ENCODE assay signal across 8 cellular contexts in the genomic region with DNA sequence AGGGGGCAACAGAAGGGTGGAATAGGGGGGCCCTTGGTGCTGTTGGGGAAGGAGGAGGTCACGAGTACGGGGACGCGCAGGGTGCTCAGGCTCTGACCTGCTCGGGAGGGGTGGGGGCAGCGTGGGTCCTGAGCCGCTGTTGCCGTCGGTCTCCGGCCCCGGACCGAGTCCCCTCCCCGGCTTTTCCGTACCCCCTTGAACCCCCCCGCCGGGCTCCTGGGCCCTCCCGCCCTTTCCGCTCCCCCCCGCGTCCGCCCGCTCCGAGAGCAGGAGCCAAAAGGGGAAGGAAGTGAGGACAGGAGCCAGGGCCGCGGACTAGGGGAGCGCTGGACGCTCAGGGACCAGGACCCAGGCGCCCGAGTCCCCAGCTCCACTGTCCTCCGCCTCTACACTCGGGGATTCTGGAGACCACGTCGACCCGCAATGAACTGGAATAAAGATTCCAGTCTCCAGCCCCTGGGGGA. TPM values are rescaled to one million over a fixed set of nuclear protein-coding genes. Genes with fewer than 3 reads are reported as not detected.
A peak's percentile ranks its signal among the peaks of the same experiment; 100 is the strongest.
DNase-seq lines count a peak whose midpoint lies in the region; ATAC-seq, FAIRE-seq and TF ChIP-seq lines count a peak whose summit lies in the region.

A gene with protein sequence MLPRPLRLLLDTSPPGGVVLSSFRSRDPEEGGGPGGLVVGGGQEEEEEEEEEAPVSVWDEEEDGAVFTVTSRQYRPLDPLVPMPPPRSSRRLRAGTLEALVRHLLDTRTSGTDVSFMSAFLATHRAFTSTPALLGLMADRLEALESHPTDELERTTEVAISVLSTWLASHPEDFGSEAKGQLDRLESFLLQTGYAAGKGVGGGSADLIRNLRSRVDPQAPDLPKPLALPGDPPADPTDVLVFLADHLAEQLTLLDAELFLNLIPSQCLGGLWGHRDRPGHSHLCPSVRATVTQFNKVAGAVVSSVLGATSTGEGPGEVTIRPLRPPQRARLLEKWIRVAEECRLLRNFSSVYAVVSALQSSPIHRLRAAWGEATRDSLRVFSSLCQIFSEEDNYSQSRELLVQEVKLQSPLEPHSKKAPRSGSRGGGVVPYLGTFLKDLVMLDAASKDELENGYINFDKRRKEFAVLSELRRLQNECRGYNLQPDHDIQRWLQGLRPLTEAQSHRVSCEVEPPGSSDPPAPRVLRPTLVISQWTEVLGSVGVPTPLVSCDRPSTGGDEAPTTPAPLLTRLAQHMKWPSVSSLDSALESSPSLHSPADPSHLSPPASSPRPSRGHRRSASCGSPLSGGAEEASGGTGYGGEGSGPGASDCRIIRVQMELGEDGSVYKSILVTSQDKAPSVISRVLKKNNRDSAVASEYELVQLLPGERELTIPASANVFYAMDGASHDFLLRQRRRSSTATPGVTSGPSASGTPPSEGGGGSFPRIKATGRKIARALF (minus strand): TSS at position 170 of the 464 bp plus-strand sequence. CDS start 332 bp downstream, outside the sequence.

- H3K9me3 ChIP-seq in BLaER1 treated with 17β-estradiol and CSF1 and Interleukin-3, amounts not matched to agents 10 nM and 100 nM (replicated peaks in 1 of 11) = no peaks in the 10 kb centered on the region
- no peaks in the 10 kb centered on the region for H3K9me3 ChIP-seq in GM12878 (replicated peaks; ENCODE audit: control insufficient read depth, insufficient read depth, low read length)

- RAD21 ChIA-PET in GM12878 (lab: Charles Lee; ENCODE audit: unreplicated experiment) = interaction anchor here (0.9 to 2.0 kb wide), 11 partner anchors 10 to 127 kb away, joined by 3 to 14 read pairs (median 4); a partner anchor contains a TSS

- H3K9ac ChIP-seq in BLaER1 treated with 17β-estradiol and CSF1 and Interleukin-3, amounts not matched to agents 10 nM and 100 nM = peak within 1 kb of the TSS; percentile 88 to 99 (median 94)
- H3K9ac ChIP-seq in GM12878 (ENCODE audit: control insufficient read depth, insufficient read depth, low read length) = peak within 1 kb of the TSS; percentile 82

- H3K27me3 ChIP-seq in BLaER1 treated with 17β-estradiol and CSF1 and Interleukin-3, amounts not matched to agents 10 nM and 100 nM = no peaks in the 10 kb centered on the region
- H3K27me3 ChIP-seq in GM12878 (replicated peaks in 1 of 2; ENCODE audit: control insufficient read depth in 2 of 2, insufficient read depth in 2 of 2, low read length in 1 of 2) = no peaks in the 10 kb centered on the region

- peak; percentile 7 for TF ChIP-seq POLR2A in GM12878 (IDR thresholded peaks at IDR 0.05; ENCODE audit: low read depth, low read length)

- peak within 1 kb of the TSS; percentile 86 to 99 (median 98) for H3K27ac ChIP-seq in BLaER1 treated with 17β-estradiol and CSF1 and Interleukin-3, amounts not matched to agents 10 nM and 100 nM
- H3K27ac ChIP-seq in GM12878 (ENCODE audit: control insufficient read depth, insufficient read depth) = peak within 1 kb of the TSS; percentile 86

- DNase-seq in HPDE6-E6E7 (ENCODE audit: extremely low spot score) = peak; percentile 22
- peak; percentile 76 for DNase-seq in SKM-1 treated with dmso at 0.1 percent for 144 hours (lab: John Stamatoyannopoulos, UW; ENCODE audit: unreplicated experiment)
- no peak for DNase-seq in GM12878 (ENCODE audit: low read depth, low spot score)
- peak; percentile 73 to 79 for DNase-seq in hippocampal formation (lab: John Stamatoyannopoulos, UW)
- no peak for DNase-seq in pulmonary artery endothelial cell (ENCODE audit: low read depth, low spot score)

- no TSS peak for BruUV-seq in GM12878 (replicated peaks; lab: Mats Ljungman, UMichigan)

- SMC1A ChIA-PET in GM12878 (lab: Charles Lee; ENCODE audit: uncharacterized antibody, unreplicated experiment) = interaction anchor here (1.0 to 1.6 kb wide), 4 partner anchors 19 to 46 kb away, joined by 4 to 10 read pairs (median 6); a partner anchor contains a TSS

- in situ Hi-C loops in GM12878 (cut with MboI) = no loop called here

- TF ChIP-seq EP300 in GM12878 (IDR thresholded peaks at IDR 0.05; ENCODE audit: borderline replicate concordance in 1 of 2, control insufficient read depth in 1 of 2, low read depth in 2 of 2, low read length in 2 of 2) = no peak

- TF ChIP-seq CTCF in GM12878 (IDR thresholded peaks at IDR 0.05 in 2 of 3, conservative IDR thresholded peaks at IDR 0.05 in 1 of 3; ENCODE audit: control insufficient read depth in 2 of 3, extremely low read depth in 1 of 3, insufficient read depth in 1 of 3, low read depth in 3 of 3, low read length in 3 of 3) = no peak

- intact Hi-C loops in GM12878 (cut with micrococcal nuclease; ENCODE audit: unreplicated experiment) = loop anchor here (1.0 kb wide), 3 partner anchors 10 to 22 kb away; a partner anchor contains a TSS

- no peak for TF ChIP-seq RAD21 in GM12878 (IDR thresholded peaks at IDR 0.05; ENCODE audit: insufficient read depth, low read depth, low read length)

- peak within 1 kb of the TSS; percentile 66 to 83 (median 76) for H3K4me3 ChIP-seq in BLaER1 treated with 17β-estradiol and CSF1 and Interleukin-3, amounts not matched to agents 10 nM and 100 nM
- H3K4me3 ChIP-seq in GM12878 = peak within 1 kb of the TSS; percentile 100

- peak within 1 kb of the TSS; percentile 68 for H2AFZ ChIP-seq in GM12878 (ENCODE audit: control insufficient read depth, low read depth, low read length)

- POLR2A ChIA-PET in GM12878 (lab: Charles Lee) = interaction anchor here (1.2 to 3.4 kb wide), 8 partner anchors 10 to 127 kb away, joined by 3 to 41 read pairs (median 7); a partner anchor contains a TSS

- no peak for FAIRE-seq in GM12878 (lab: Jason Lieb, UNC)

- peaks cover 33 to 72% (median 40%) of the 10 kb centered on the region in 10 experiments for H3K4me1 ChIP-seq in BLaER1 treated with 17β-estradiol and CSF1 and Interleukin-3, amounts not matched to agents 10 nM and 100 nM
- H3K4me1 ChIP-seq in GM12878 (ENCODE audit: control insufficient read depth, insufficient read depth, low read length) = peaks cover 11% of the 10 kb centered on the region

- H3K79me2 ChIP-seq in GM12878 (ENCODE audit: control insufficient read depth, insufficient read depth, low read length) = peaks cover 4% of the 10 kb centered on the region; the same call in 1 of the 2 replicates

- H3K4me2 ChIP-seq in BLaER1 treated with 17β-estradiol and CSF1 and Interleukin-3, amounts not matched to agents 10 nM and 100 nM = peak within 1 kb of the TSS; percentile 84 to 99 (median 96)
- peak within 1 kb of the TSS; percentile 93 for H3K4me2 ChIP-seq in GM12878 (ENCODE audit: control insufficient read depth, insufficient read depth)

- ATAC-seq in GM19025 (IDR thresholded peaks at IDR 0.05; ENCODE audit: low read depth, unreplicated experiment) = peak; percentile 22
- ATAC-seq in GM12878 = peak; percentile 58
- no peak for ATAC-seq in GM21367 (IDR thresholded peaks at IDR 0.05; ENCODE audit: unreplicated experiment)

- H3K36me3 ChIP-seq in BLaER1 treated with 17β-estradiol and CSF1 and Interleukin-3, amounts not matched to agents 10 nM and 100 nM = peaks cover 51 to 64% (median 58%) of the 10 kb centered on the region in 11 experiments
- H3K36me3 ChIP-seq in GM12878 (ENCODE audit: control insufficient read depth in 2 of 2, insufficient read depth in 2 of 2, low read length in 1 of 2) = peaks cover 2 to 10% of the 10 kb centered on the region in 2 experiments; a peak in 3 of 4 replicates

- 1% methylated on average over 14 of the region's 34 CpGs for WGBS in GM12878 (ENCODE audit: insufficient coverage, insufficient replicate concordance, low lambda C conversion rate, missing lambda C conversion rate)

- CTCF ChIA-PET in GM12878 (lab: Yijun Ruan, JAX) = interaction anchor here (0.9 to 4.5 kb wide), 11 partner anchors 9 to 127 kb away, joined by 3 to 30 read pairs (median 5); a partner anchor contains a TSS

- peaks cover 0 to 58% (median 8%) of the 10 kb centered on the region in 11 experiments; a peak in 19 of 22 replicates for H4K20me1 ChIP-seq in BLaER1 treated with 17β-estradiol and CSF1 and Interleukin-3, amounts not matched to agents 10 nM and 100 nM
- H4K20me1 ChIP-seq in GM12878 (ENCODE audit: control insufficient read depth, insufficient read depth) = no peaks in the 10 kb centered on the region

TF ChIP-seq in GM12878, 131 proteins besides CTCF, POLR2A, EP300 and RAD21 (continues in another document):
- TF ChIP-seq POU2F2 (IDR thresholded peaks at IDR 0.05; ENCODE audit: borderline replicate concordance, low read depth, low read length) = no peak
- TF ChIP-seq BHLHE40 (IDR thresholded peaks at IDR 0.05; ENCODE audit: borderline replicate concordance in 1 of 2, low read depth in 2 of 2, low read length in 1 of 2) = peak in 1 of 2 experiments; percentile 19; a peak in 1 of 4 replicates
- TF ChIP-seq, protein P1, sequence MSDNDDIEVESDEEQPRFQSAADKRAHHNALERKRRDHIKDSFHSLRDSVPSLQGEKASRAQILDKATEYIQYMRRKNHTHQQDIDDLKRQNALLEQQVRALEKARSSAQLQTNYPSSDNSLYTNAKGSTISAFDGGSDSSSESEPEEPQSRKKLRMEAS (IDR thresholded peaks at IDR 0.05; ENCODE audit: low read depth, low read length) = no peak; the same call in 1 of the 2 replicates
- no peak for TF ChIP-seq PAX5 (IDR thresholded peaks at IDR 0.05; ENCODE audit: borderline replicate concordance, low read depth, low read length)

RNA-seq across cellular contexts. Expression of the gene that starts here (rescaled TPM):
- total RNA-seq in GM12878 (2013; cell fraction: nucleolus; rRNA removed) = 38.8 and 43.0 TPM in 2 replicates
- total RNA-seq in GM12878 (2014; rRNA removed) (7.1 and 7.2 TPM in 2 replicates), GM12878 (2014; rRNA removed; fragmentation: Illumina TruSeq; extraction: Trizol) (5.7 and 6.9 TPM in 2 replicates), GM12878 (2021) (17.8 and 21.2 TPM in 2 replicates), pulmonary artery endothelial cell (39.4 and 42.5 TPM in 2 replicates)
- 10.6 TPM for polyA plus RNA-seq in GM12878 (2011; ENCODE audit: low read depth)
- polyA plus RNA-seq in GM12878 (2011; rRNA removed) (11.4 and 15.5 TPM in 2 replicates), GM12878 (2014; fragmentation: Illumina TruSeq; extraction: Trizol) (5.2 and 9.0 TPM in 2 replicates), GM12878 (2014; fragmentation: Nextera tagmentation; extraction: Ambion mirVana) (1 to 10 TPM in 1 of 2 experiments, under 1 TPM in 1; 0.84 to 2.7 TPM), GM12878 (2014; rRNA removed) (14.5 and 18.1 TPM in 2 replicates), GM12878 (2016; fragmentation: Nextera tagmentation; extraction: Ambion mirVana) (1 to 10 TPM; 5.2 to 6.5 TPM)
- polyA plus RNA-seq in GM12878 (2011; cell fraction: cytosol; rRNA removed) = 9.6 and 13.7 TPM in 2 replicates
- 269 and 282 TPM in 2 replicates for polyA plus RNA-seq in GM12878 (2011; cell fraction: nucleus; rRNA removed)
- polyA plus RNA-seq in GM12878 (2012) = 20.2 and 22.4 TPM in 2 replicates
- 6.0 and 19.5 TPM in 2 replicates for polyA minus RNA-seq in GM12878 (2011; rRNA and poly(A)+ RNA removed)
- polyA minus RNA-seq in GM12878 (2011; cell fraction: cytosol; rRNA and poly(A)+ RNA removed) = 4.0 and 4.7 TPM in 2 replicates
- 38.9 and 53.4 TPM in 2 replicates for polyA minus RNA-seq in GM12878 (2011; cell fraction: nucleus; rRNA and poly(A)+ RNA removed)

Comparison
In these comparisons a context has a peak if more than half of its experiments do, and no peak if none do; other contexts are left out.
1. DNase-seq: peak in HPDE6-E6E7 (single experiment), SKM-1 treated with dmso at 0.1 percent for 144 hours (single experiment) and hippocampal formation (2 of 2); none in GM12878 (single experiment) and pulmonary artery endothelial cell (single experiment).